ENCODE assay signal across 8 cellular contexts in the genomic region with DNA sequence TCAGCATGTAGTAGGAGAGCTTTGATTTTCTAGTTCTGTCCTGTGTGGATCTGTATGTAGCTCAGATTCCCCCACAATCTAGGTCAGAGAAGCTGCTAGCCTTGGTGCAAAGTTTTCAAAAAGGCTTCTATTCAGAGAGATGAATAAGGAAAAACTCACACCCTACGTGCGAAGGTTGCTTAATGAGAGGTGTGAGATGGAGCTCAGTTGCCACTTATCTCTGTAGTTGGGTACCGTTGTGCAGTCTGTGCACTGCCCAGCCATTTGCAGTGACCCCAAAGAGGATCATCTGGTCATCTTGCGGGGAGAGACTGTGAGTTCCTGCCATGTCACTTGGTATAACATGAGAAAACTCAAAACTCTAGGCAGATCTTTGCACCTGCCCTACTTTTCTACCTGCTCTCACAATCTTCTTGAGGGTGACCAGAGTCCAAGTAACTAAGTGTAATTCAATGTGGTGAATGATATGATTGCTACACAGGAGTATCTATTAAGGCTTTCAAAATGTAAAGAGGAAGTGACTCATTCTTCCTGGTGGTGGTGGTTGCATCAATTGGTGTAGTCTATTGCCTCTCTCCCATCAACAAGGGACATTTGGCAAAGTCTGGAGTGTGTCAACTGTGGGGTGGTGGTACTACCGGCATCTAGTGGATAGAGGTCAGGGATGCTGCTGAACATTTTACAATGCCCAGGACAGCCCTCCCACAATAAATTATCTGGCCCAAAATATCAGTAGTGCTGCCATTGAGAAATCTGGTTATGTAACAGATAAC.
DNase-seq lines count a peak whose midpoint lies in the region; ATAC-seq lines count a peak whose summit lies in the region.

No MANE protein-coding gene starts in this region.

- ATAC-seq in right cardiac atrium, result peak; percentile 61 to 78

- H3K4me1 ChIP-seq in right cardiac atrium (ENCODE audit: control insufficient read depth, insufficient read depth, low read length), result peaks cover 2% of the 10 kb centered on the region

- peak; percentile 13 for DNase-seq in stimulated activated CD4-positive, alpha-beta T cell treated with anti-CD3 and anti-CD28 coated beads, Interleukin-15, amount 100 ng/mL, for 24 hours
- no peak for DNase-seq in stimulated activated CD4-positive, alpha-beta T cell treated with anti-CD3 and anti-CD28 coated beads, Interleukin-4, amount 100 ng/mL, for 1 hour
- DNase-seq in MG63 (peak; percentile 46), right cardiac atrium (no peak), UCSD-AML1 (lab: John Stamatoyannopoulos, UW; ENCODE audit: unreplicated experiment) (no peak), COR-L47 (lab: John Stamatoyannopoulos, UW) (no peak)
- peak; percentile 6 for DNase-seq in activated T-helper 1 cell treated with anti-CD3 and anti-CD28 coated beads, Interleukin-12 subunit alpha, Interleukin-12 subunit beta, Interleukin-2, Interleukin-4 antibody, amounts not matched to agents 30 ng/mL and 10 ng/mL and 1 ng/mL, durations not matched to agents 14 hours and 24 hours and 36 hours (ENCODE audit: low spot score)
- no peak for DNase-seq in effector CD4-positive, alpha-beta T cell

- H3K27ac ChIP-seq in right cardiac atrium (ENCODE audit: low read length), result no peak overlapping the region

- WGBS in right cardiac atrium, result 77% methylated on average over 5 of the region's 5 CpGs

- no peaks in the 10 kb centered on the region for H3K27me3 Mint-ChIP-seq in activated T-helper 1 cell treated with anti-CD3 and anti-CD28 coated beads, Interleukin-12 subunit alpha, Interleukin-12 subunit beta, Interleukin-2, Interleukin-4 antibody, amounts not matched to agents 30 ng/mL and 10 ng/mL and 1 ng/mL, durations not matched to agents 14 hours and 24 hours and 36 hours (ENCODE audit: insufficient read depth)

- peaks cover 6% of the 10 kb centered on the region for H3K9me3 Mint-ChIP-seq in activated T-helper 1 cell treated with anti-CD3 and anti-CD28 coated beads, Interleukin-12 subunit alpha, Interleukin-12 subunit beta, Interleukin-2, Interleukin-4 antibody, amounts not matched to agents 30 ng/mL and 10 ng/mL and 1 ng/mL, durations not matched to agents 14 hours and 24 hours and 36 hours

- peaks cover 53% of the 10 kb centered on the region for H3K4me1 Mint-ChIP-seq in activated T-helper 1 cell treated with anti-CD3 and anti-CD28 coated beads, Interleukin-12 subunit alpha, Interleukin-12 subunit beta, Interleukin-2, Interleukin-4 antibody, amounts not matched to agents 30 ng/mL and 10 ng/mL and 1 ng/mL, durations not matched to agents 14 hours and 24 hours and 36 hours (ENCODE audit: low read depth)

- intact Hi-C loops in activated T-helper 1 cell treated with anti-CD3 and anti-CD28 coated beads, Interleukin-12 subunit alpha, Interleukin-12 subunit beta, Interleukin-2, Interleukin-4 antibody, amounts not matched to agents 30 ng/mL and 10 ng/mL and 1 ng/mL, durations not matched to agents 14 hours and 24 hours and 36 hours (cut with micrococcal nuclease), result no loop called here
- intact Hi-C loops in right cardiac atrium (cut with DNase I), result loop anchor here in 2 of 4 donors (10.0 kb wide), 2 partner anchors 212 to 222 kb away; partner anchors contain the start of gene ZFAND5 (in 1 of the 2)

- H3K4me3 ChIP-seq in MG63 (no peak overlapping the region), right cardiac atrium (ENCODE audit: low read length) (no peak overlapping the region)

- H3K4me3 Mint-ChIP-seq in activated T-helper 1 cell treated with anti-CD3 and anti-CD28 coated beads, Interleukin-12 subunit alpha, Interleukin-12 subunit beta, Interleukin-2, Interleukin-4 antibody, amounts not matched to agents 30 ng/mL and 10 ng/mL and 1 ng/mL, durations not matched to agents 14 hours and 24 hours and 36 hours, result no peak overlapping the region

- no peaks in the 10 kb centered on the region for H3K36me3 ChIP-seq in MG63

- no peaks in the 10 kb centered on the region for H3K9me3 ChIP-seq in MG63
- H3K9me3 ChIP-seq in right cardiac atrium (ENCODE audit: control insufficient read depth, low read length), result no peaks in the 10 kb centered on the region

- peak overlapping the region; percentile 16 for H3K27ac Mint-ChIP-seq in activated T-helper 1 cell treated with anti-CD3 and anti-CD28 coated beads, Interleukin-12 subunit alpha, Interleukin-12 subunit beta, Interleukin-2, Interleukin-4 antibody, amounts not matched to agents 30 ng/mL and 10 ng/mL and 1 ng/mL, durations not matched to agents 14 hours and 24 hours and 36 hours

- peaks cover 1% of the 10 kb centered on the region for H3K36me3 Mint-ChIP-seq in activated T-helper 1 cell treated with anti-CD3 and anti-CD28 coated beads, Interleukin-12 subunit alpha, Interleukin-12 subunit beta, Interleukin-2, Interleukin-4 antibody, amounts not matched to agents 30 ng/mL and 10 ng/mL and 1 ng/mL, durations not matched to agents 14 hours and 24 hours and 36 hours (ENCODE audit: low read depth)

- H3K27me3 ChIP-seq in MG63, result no peaks in the 10 kb centered on the region
- no peaks in the 10 kb centered on the region for H3K27me3 ChIP-seq in right cardiac atrium (ENCODE audit: control insufficient read depth, insufficient read depth)

Comparison
In these comparisons a context has a peak if more than half of its experiments do, and no peak if none do; other contexts are left out.
1. DNase-seq: peak in stimulated activated CD4-positive, alpha-beta T cell treated with anti-CD3 and anti-CD28 coated beads, Interleukin-15, amount 100 ng/mL, for 24 hours (single experiment), MG63 (single experiment) and activated T-helper 1 cell treated with anti-CD3 and anti-CD28 coated beads, Interleukin-12 subunit alpha, Interleukin-12 subunit beta, Interleukin-2, Interleukin-4 antibody, amounts not matched to agents 30 ng/mL and 10 ng/mL and 1 ng/mL, durations not matched to agents 14 hours and 24 hours and 36 hours (single experiment); none in stimulated activated CD4-positive, alpha-beta T cell treated with anti-CD3 and anti-CD28 coated beads, Interleukin-4, amount 100 ng/mL, for 1 hour (single experiment), right cardiac atrium (0 of 3), effector CD4-positive, alpha-beta T cell (single experiment), UCSD-AML1 (single experiment) and COR-L47 (single experiment).